ENCODE assay signal across 1 cellular context in the genomic region with DNA sequence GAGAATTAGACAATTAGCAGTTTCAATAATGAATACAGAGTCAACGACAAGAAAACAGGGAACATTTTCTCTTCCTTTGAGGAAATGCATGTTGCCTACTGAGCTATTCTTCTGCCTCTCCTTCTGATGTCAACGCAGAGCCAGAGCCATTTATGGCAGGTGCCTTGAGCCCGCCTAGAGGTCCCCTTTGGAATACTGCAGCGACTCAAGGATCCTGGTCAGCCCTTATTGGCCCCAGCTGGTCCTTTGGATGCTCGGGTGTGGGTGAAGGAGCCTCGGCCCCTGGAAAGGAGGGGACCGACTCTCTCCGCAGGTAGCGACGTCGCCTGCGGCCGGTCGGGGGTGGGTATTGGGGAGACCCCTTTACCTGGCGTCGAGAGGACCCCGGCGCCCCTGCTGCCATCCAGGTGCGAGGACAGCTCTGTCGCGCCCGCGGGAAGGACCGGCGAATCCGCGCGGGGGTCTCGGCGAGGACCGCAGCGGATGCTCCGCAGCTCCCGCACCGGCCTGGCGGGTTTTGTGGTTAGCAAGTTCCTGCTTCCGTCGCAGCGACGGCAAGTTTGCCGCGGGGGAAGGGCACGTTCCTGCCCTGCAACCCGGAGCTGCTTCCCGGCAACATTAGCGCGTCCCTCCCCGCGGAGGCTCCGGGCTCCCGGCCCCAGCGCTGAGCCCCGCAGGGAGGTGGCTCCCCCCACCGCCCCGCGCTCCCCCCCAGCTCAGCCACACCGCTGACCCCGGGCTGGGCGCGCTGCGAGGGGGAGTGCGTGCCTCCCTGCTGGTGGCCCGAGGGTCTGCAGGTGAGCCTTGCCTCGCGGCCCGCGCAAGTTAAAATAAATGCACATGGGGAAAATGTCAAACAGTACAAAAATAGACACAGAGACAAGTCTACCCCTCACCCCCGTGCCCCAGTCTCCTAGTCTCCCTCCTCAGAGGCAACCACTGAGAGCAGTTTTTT.
TF ChIP-seq lines count a peak whose summit lies in the region.

A gene (minus strand): TSS at position 532 of the 955 bp plus-strand sequence. CDS start 6,928 bp downstream, outside the sequence.

TF ChIP-seq in K562, 482 proteins besides CTCF, POLR2A, EP300 and RAD21 (continued from another document and continues in another):
- TF ChIP-seq, protein P1, sequence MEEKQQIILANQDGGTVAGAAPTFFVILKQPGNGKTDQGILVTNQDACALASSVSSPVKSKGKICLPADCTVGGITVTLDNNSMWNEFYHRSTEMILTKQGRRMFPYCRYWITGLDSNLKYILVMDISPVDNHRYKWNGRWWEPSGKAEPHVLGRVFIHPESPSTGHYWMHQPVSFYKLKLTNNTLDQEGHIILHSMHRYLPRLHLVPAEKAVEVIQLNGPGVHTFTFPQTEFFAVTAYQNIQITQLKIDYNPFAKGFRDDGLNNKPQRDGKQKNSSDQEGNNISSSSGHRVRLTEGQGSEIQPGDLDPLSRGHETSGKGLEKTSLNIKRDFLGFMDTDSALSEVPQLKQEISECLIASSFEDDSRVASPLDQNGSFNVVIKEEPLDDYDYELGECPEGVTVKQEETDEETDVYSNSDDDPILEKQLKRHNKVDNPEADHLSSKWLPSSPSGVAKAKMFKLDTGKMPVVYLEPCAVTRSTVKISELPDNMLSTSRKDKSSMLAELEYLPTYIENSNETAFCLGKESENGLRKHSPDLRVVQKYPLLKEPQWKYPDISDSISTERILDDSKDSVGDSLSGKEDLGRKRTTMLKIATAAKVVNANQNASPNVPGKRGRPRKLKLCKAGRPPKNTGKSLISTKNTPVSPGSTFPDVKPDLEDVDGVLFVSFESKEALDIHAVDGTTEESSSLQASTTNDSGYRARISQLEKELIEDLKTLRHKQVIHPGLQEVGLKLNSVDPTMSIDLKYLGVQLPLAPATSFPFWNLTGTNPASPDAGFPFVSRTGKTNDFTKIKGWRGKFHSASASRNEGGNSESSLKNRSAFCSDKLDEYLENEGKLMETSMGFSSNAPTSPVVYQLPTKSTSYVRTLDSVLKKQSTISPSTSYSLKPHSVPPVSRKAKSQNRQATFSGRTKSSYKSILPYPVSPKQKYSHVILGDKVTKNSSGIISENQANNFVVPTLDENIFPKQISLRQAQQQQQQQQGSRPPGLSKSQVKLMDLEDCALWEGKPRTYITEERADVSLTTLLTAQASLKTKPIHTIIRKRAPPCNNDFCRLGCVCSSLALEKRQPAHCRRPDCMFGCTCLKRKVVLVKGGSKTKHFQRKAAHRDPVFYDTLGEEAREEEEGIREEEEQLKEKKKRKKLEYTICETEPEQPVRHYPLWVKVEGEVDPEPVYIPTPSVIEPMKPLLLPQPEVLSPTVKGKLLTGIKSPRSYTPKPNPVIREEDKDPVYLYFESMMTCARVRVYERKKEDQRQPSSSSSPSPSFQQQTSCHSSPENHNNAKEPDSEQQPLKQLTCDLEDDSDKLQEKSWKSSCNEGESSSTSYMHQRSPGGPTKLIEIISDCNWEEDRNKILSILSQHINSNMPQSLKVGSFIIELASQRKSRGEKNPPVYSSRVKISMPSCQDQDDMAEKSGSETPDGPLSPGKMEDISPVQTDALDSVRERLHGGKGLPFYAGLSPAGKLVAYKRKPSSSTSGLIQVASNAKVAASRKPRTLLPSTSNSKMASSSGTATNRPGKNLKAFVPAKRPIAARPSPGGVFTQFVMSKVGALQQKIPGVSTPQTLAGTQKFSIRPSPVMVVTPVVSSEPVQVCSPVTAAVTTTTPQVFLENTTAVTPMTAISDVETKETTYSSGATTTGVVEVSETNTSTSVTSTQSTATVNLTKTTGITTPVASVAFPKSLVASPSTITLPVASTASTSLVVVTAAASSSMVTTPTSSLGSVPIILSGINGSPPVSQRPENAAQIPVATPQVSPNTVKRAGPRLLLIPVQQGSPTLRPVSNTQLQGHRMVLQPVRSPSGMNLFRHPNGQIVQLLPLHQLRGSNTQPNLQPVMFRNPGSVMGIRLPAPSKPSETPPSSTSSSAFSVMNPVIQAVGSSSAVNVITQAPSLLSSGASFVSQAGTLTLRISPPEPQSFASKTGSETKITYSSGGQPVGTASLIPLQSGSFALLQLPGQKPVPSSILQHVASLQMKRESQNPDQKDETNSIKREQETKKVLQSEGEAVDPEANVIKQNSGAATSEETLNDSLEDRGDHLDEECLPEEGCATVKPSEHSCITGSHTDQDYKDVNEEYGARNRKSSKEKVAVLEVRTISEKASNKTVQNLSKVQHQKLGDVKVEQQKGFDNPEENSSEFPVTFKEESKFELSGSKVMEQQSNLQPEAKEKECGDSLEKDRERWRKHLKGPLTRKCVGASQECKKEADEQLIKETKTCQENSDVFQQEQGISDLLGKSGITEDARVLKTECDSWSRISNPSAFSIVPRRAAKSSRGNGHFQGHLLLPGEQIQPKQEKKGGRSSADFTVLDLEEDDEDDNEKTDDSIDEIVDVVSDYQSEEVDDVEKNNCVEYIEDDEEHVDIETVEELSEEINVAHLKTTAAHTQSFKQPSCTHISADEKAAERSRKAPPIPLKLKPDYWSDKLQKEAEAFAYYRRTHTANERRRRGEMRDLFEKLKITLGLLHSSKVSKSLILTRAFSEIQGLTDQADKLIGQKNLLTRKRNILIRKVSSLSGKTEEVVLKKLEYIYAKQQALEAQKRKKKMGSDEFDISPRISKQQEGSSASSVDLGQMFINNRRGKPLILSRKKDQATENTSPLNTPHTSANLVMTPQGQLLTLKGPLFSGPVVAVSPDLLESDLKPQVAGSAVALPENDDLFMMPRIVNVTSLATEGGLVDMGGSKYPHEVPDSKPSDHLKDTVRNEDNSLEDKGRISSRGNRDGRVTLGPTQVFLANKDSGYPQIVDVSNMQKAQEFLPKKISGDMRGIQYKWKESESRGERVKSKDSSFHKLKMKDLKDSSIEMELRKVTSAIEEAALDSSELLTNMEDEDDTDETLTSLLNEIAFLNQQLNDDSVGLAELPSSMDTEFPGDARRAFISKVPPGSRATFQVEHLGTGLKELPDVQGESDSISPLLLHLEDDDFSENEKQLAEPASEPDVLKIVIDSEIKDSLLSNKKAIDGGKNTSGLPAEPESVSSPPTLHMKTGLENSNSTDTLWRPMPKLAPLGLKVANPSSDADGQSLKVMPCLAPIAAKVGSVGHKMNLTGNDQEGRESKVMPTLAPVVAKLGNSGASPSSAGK (IDR thresholded peaks at IDR 0.05) = peak; percentile 73
- TF ChIP-seq ELF4 (CRISPR knock-in tag; IDR thresholded peaks at IDR 0.05) = no peak
- TF ChIP-seq NR2C2 (CRISPR knock-in tag; IDR thresholded peaks at IDR 0.05) = peak; percentile 83; the same call in 1 of the 2 replicates
- peak; percentile 93 for TF ChIP-seq NR2C2 (tag; IDR thresholded peaks at IDR 0.05)
- TF ChIP-seq MAZ (CRISPR knock-in tag; conservative IDR thresholded peaks at IDR 0.05 in 1 of 2, IDR thresholded peaks at IDR 0.05 in 1 of 2) = peak in 1 of 2 experiments; percentile 34; a peak in 1 of 4 replicates
- TF ChIP-seq, protein P2, sequence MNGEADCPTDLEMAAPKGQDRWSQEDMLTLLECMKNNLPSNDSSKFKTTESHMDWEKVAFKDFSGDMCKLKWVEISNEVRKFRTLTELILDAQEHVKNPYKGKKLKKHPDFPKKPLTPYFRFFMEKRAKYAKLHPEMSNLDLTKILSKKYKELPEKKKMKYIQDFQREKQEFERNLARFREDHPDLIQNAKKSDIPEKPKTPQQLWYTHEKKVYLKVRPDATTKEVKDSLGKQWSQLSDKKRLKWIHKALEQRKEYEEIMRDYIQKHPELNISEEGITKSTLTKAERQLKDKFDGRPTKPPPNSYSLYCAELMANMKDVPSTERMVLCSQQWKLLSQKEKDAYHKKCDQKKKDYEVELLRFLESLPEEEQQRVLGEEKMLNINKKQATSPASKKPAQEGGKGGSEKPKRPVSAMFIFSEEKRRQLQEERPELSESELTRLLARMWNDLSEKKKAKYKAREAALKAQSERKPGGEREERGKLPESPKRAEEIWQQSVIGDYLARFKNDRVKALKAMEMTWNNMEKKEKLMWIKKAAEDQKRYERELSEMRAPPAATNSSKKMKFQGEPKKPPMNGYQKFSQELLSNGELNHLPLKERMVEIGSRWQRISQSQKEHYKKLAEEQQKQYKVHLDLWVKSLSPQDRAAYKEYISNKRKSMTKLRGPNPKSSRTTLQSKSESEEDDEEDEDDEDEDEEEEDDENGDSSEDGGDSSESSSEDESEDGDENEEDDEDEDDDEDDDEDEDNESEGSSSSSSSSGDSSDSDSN (IDR thresholded peaks at IDR 0.05; ENCODE audit: borderline replicate concordance in 1 of 2, low read depth in 2 of 2, low read length in 2 of 2) = peak; percentile 50 to 58; a peak in 2 of 4 replicates
- TF ChIP-seq, protein P3, sequence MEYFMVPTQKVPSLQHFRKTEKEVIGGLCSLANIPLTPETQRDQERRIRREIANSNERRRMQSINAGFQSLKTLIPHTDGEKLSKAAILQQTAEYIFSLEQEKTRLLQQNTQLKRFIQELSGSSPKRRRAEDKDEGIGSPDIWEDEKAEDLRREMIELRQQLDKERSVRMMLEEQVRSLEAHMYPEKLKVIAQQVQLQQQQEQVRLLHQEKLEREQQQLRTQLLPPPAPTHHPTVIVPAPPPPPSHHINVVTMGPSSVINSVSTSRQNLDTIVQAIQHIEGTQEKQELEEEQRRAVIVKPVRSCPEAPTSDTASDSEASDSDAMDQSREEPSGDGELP (CRISPR knock-in tag; IDR thresholded peaks at IDR 0.05; ENCODE audit: borderline replicate concordance) = peak; percentile 77
- no peak for TF ChIP-seq PRMT5 (CRISPR knock-in tag; IDR thresholded peaks at IDR 0.05)
- no peak for TF ChIP-seq ILF3 (IDR thresholded peaks at IDR 0.05; ENCODE audit: borderline replicate concordance)
- peak; percentile 50 for TF ChIP-seq PHF20 (IDR thresholded peaks at IDR 0.05; ENCODE audit: partially characterized antibody)
- no peak for TF ChIP-seq MYBL2 (IDR thresholded peaks at IDR 0.05; ENCODE audit: low read depth)
- TF ChIP-seq MYBL2 (CRISPR knock-in tag; IDR thresholded peaks at IDR 0.05; ENCODE audit: borderline replicate concordance) = no peak
- TF ChIP-seq, protein P4, sequence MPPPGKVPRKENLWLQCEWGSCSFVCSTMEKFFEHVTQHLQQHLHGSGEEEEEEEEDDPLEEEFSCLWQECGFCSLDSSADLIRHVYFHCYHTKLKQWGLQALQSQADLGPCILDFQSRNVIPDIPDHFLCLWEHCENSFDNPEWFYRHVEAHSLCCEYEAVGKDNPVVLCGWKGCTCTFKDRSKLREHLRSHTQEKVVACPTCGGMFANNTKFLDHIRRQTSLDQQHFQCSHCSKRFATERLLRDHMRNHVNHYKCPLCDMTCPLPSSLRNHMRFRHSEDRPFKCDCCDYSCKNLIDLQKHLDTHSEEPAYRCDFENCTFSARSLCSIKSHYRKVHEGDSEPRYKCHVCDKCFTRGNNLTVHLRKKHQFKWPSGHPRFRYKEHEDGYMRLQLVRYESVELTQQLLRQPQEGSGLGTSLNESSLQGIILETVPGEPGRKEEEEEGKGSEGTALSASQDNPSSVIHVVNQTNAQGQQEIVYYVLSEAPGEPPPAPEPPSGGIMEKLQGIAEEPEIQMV (tag; conservative IDR thresholded peaks at IDR 0.05; ENCODE audit: low read depth) = no peak
- TF ChIP-seq RBBP5 (IDR thresholded peaks at IDR 0.05; ENCODE audit: borderline replicate concordance, insufficient read depth, low read length, poor library complexity, severe bottlenecking) = peak; percentile 76
- TF ChIP-seq, protein P5, sequence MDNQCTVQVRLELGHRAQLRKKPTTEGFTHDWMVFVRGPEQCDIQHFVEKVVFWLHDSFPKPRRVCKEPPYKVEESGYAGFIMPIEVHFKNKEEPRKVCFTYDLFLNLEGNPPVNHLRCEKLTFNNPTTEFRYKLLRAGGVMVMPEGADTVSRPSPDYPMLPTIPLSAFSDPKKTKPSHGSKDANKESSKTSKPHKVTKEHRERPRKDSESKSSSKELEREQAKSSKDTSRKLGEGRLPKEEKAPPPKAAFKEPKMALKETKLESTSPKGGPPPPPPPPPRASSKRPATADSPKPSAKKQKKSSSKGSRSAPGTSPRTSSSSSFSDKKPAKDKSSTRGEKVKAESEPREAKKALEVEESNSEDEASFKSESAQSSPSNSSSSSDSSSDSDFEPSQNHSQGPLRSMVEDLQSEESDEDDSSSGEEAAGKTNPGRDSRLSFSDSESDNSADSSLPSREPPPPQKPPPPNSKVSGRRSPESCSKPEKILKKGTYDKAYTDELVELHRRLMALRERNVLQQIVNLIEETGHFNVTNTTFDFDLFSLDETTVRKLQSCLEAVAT (IDR thresholded peaks at IDR 0.05) = 0 out of 4 replicates have a peak, but pooled peaks of 1 of the 2 experiments have one; percentile 49
- TF ChIP-seq ZBTB1 (CRISPR knock-in tag; IDR thresholded peaks at IDR 0.05; ENCODE audit: borderline replicate concordance, low read depth) = peak; percentile 94
- TF ChIP-seq ATF7 (IDR thresholded peaks at IDR 0.05) = peak; percentile 49; the same call in 1 of the 2 replicates
- TF ChIP-seq E2F3 (CRISPR knock-in tag; IDR thresholded peaks at IDR 0.05) = no peak
- peak in 1 of 2 experiments; percentile 8; a peak in 3 of 4 replicates for TF ChIP-seq NRF1 (conservative IDR thresholded peaks at IDR 0.05 in 1 of 2, IDR thresholded peaks at IDR 0.05 in 1 of 2)
- TF ChIP-seq RCOR1 (IDR thresholded peaks at IDR 0.05; ENCODE audit: borderline replicate concordance in 1 of 2, low read depth in 2 of 2, low read length in 2 of 2) = peak in 1 of 2 experiments; percentile 57; a peak in 1 of 4 replicates
- no peak for TF ChIP-seq TAF9B (IDR thresholded peaks at IDR 0.05; ENCODE audit: partially characterized antibody)
- peak; percentile 30 for TF ChIP-seq RBM22 (IDR thresholded peaks at IDR 0.05; ENCODE audit: low read depth, low read length, poor library complexity, severe bottlenecking)
- TF ChIP-seq, protein P6, sequence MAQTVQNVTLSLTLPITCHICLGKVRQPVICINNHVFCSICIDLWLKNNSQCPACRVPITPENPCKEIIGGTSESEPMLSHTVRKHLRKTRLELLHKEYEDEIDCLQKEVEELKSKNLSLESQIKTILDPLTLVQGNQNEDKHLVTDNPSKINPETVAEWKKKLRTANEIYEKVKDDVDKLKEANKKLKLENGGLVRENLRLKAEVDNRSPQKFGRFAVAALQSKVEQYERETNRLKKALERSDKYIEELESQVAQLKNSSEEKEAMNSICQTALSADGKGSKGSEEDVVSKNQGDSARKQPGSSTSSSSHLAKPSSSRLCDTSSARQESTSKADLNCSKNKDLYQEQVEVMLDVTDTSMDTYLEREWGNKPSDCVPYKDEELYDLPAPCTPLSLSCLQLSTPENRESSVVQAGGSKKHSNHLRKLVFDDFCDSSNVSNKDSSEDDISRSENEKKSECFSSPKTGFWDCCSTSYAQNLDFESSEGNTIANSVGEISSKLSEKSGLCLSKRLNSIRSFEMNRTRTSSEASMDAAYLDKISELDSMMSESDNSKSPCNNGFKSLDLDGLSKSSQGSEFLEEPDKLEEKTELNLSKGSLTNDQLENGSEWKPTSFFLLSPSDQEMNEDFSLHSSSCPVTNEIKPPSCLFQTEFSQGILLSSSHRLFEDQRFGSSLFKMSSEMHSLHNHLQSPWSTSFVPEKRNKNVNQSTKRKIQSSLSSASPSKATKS (CRISPR knock-in tag; IDR thresholded peaks at IDR 0.05) = no peak
- TF ChIP-seq SP1 (CRISPR knock-in tag; IDR thresholded peaks at IDR 0.05) = 0 out of 2 replicates have a peak, but pooled peaks have one; percentile 14
- TF ChIP-seq MEF2A (IDR thresholded peaks at IDR 0.05; ENCODE audit: control insufficient read depth, low read depth, low read length) = peak; percentile 49; the same call in 1 of the 2 replicates
- TF ChIP-seq, protein P7, sequence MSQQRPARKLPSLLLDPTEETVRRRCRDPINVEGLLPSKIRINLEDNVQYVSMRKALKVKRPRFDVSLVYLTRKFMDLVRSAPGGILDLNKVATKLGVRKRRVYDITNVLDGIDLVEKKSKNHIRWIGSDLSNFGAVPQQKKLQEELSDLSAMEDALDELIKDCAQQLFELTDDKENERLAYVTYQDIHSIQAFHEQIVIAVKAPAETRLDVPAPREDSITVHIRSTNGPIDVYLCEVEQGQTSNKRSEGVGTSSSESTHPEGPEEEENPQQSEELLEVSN (IDR thresholded peaks at IDR 0.05; ENCODE audit: borderline replicate concordance in 1 of 2, extremely low read depth in 1 of 2, insufficient read depth in 1 of 2, insufficient read length in 1 of 2, low read depth in 1 of 2, low read length in 1 of 2, poor library complexity in 1 of 2, severe bottlenecking in 1 of 2) = peak; percentile 71 to 89
- peak; percentile 34; the same call in 1 of the 2 replicates for TF ChIP-seq NCOA6 (IDR thresholded peaks at IDR 0.05)
- peak; percentile 1; the same call in 1 of the 2 replicates for TF ChIP-seq RB1 (IDR thresholded peaks at IDR 0.05; ENCODE audit: low read depth)
- no peak for TF ChIP-seq BRD4 (IDR thresholded peaks at IDR 0.05)
